Comparison of ENCODE assay signal across 1 cellular context in the genomic region with DNA sequence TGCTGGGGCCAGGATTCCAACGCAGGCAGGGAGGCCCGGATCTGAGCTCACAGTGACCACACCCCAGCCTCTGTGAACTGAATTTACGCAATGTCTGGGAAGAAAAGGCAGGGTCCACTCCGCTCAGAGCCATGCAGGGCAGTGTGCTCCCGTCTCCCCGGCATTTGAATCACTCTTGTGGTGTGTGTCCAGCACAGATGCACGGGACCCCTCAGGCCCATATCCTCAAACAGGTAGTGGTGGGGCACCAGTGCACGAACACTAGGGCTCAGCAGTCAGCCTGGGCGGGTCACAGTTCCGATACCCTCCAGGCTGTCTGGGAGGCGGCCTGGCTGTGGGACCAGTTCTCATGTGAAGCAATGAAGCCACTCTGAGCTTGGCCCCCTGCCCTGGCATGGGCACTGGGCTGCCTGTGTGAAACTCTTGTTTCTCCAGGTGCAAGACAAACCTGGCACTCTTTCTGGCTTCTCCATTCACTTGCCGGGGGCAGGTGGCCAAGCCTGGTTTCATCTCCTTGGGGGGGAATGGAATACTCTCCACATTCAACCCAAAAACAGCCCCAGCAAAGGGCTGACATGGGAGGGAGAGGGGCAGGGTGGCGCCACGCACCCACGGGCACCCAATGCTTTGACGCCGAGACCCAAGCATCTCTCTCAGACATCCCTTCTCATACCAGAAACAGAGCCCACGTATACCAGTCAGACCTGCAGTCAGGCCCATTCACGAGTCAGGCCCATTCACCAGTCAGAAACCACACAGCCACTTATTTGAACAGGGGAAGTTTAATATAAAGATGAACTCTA.
TF ChIP-seq lines count a peak whose summit lies in the region.

No MANE protein-coding gene starts in this region.

TF ChIP-seq in HepG2, 621 proteins besides CTCF, POLR2A, EP300 and RAD21 (continued from another document and continues in another):
- TF ChIP-seq ZNF850 (CRISPR knock-in tag; conservative IDR thresholded peaks at IDR 0.05) (no peak), ZNF768 (CRISPR knock-in tag; IDR thresholded peaks at IDR 0.05) (no peak), ZMYM2 (CRISPR knock-in tag; IDR thresholded peaks at IDR 0.05) (no peak), EEA1 (CRISPR knock-in tag; IDR thresholded peaks at IDR 0.05; ENCODE audit: borderline replicate concordance) (no peak), ZNF431 (CRISPR knock-in tag; IDR thresholded peaks at IDR 0.05; ENCODE audit: borderline replicate concordance, low read depth) (no peak), PRMT3 (CRISPR knock-in tag; IDR thresholded peaks at IDR 0.05; ENCODE audit: borderline replicate concordance, low read depth) (no peak), ZNF691 (CRISPR knock-in tag; IDR thresholded peaks at IDR 0.05; ENCODE audit: borderline replicate concordance, low read depth) (no peak; the same call in 1 of the 2 replicates), ZNF546 (CRISPR knock-in tag; conservative IDR thresholded peaks at IDR 0.05) (no peak), NFKB2 (CRISPR knock-in tag; IDR thresholded peaks at IDR 0.05; ENCODE audit: borderline replicate concordance) (no peak), SMAD3 (CRISPR knock-in tag; IDR thresholded peaks at IDR 0.05) (no peak), HNRNPL (IDR thresholded peaks at IDR 0.05; ENCODE audit: low read depth, low read length) (no peak), MTA3 (CRISPR knock-in tag; IDR thresholded peaks at IDR 0.05) (no peak), MAF1 (CRISPR knock-in tag; IDR thresholded peaks at IDR 0.05; ENCODE audit: borderline replicate concordance) (no peak), HOXA3 (CRISPR knock-in tag; IDR thresholded peaks at IDR 0.05) (peak; percentile 44; the same call in 1 of the 2 replicates), ZBTB38 (CRISPR knock-in tag; IDR thresholded peaks at IDR 0.05) (no peak; the same call in 1 of the 2 replicates), MED13 (CRISPR knock-in tag; IDR thresholded peaks at IDR 0.05) (no peak), ZNF292 (CRISPR knock-in tag; IDR thresholded peaks at IDR 0.05; ENCODE audit: borderline replicate concordance, low read depth) (peak; percentile 67; the same call in 1 of the 2 replicates), ZNF256 (CRISPR knock-in tag; conservative IDR thresholded peaks at IDR 0.05) (no peak), ZNF619 (CRISPR knock-in tag; IDR thresholded peaks at IDR 0.05) (peak; percentile 29; the same call in 1 of the 2 replicates), RBM22 (optimal IDR thresholded peaks at IDR 0.05; ENCODE audit: low read length) (peak; percentile 55), ZNF331 (CRISPR knock-in tag; IDR thresholded peaks at IDR 0.05) (no peak), NCOR1 (IDR thresholded peaks at IDR 0.05; ENCODE audit: borderline replicate concordance, low read length) (no peak), EHMT2 (IDR thresholded peaks at IDR 0.05; ENCODE audit: borderline replicate concordance, low read depth, low read length) (no peak), HIVEP1 (CRISPR knock-in tag; IDR thresholded peaks at IDR 0.05) (no peak; the same call in 1 of the 2 replicates), ZNF563 (CRISPR knock-in tag; IDR thresholded peaks at IDR 0.05) (no peak), FLYWCH1 (CRISPR knock-in tag; IDR thresholded peaks at IDR 0.05) (no peak), ZNF367 (CRISPR knock-in tag; IDR thresholded peaks at IDR 0.05; ENCODE audit: borderline replicate concordance) (no peak), NR2F6 (IDR thresholded peaks at IDR 0.05) (no peak), NR2F6 (CRISPR knock-in tag; IDR thresholded peaks at IDR 0.05) (peak; percentile 56; the same call in 1 of the 2 replicates), ZNF383 (CRISPR knock-in tag; IDR thresholded peaks at IDR 0.05; ENCODE audit: borderline replicate concordance) (no peak), ZNF775 (CRISPR knock-in tag; IDR thresholded peaks at IDR 0.05; ENCODE audit: borderline replicate concordance) (no peak), ZNF501 (CRISPR knock-in tag; IDR thresholded peaks at IDR 0.05) (peak; percentile 82), ZNF772 (CRISPR knock-in tag; IDR thresholded peaks at IDR 0.05) (0 out of 2 replicates have a peak, but pooled peaks have one; percentile 67), ZNF251 (CRISPR knock-in tag; IDR thresholded peaks at IDR 0.05) (no peak), RXRB (CRISPR knock-in tag; IDR thresholded peaks at IDR 0.05; ENCODE audit: borderline replicate concordance) (no peak), USF2 (IDR thresholded peaks at IDR 0.05; ENCODE audit: low read depth, low read length) (no peak), USF2 (CRISPR knock-in tag; IDR thresholded peaks at IDR 0.05; ENCODE audit: borderline replicate concordance) (no peak), HNRNPLL (IDR thresholded peaks at IDR 0.05; ENCODE audit: low read depth, low read length, poor library complexity, severe bottlenecking) (peak; percentile 30)
- TF ChIP-seq, protein P1, sequence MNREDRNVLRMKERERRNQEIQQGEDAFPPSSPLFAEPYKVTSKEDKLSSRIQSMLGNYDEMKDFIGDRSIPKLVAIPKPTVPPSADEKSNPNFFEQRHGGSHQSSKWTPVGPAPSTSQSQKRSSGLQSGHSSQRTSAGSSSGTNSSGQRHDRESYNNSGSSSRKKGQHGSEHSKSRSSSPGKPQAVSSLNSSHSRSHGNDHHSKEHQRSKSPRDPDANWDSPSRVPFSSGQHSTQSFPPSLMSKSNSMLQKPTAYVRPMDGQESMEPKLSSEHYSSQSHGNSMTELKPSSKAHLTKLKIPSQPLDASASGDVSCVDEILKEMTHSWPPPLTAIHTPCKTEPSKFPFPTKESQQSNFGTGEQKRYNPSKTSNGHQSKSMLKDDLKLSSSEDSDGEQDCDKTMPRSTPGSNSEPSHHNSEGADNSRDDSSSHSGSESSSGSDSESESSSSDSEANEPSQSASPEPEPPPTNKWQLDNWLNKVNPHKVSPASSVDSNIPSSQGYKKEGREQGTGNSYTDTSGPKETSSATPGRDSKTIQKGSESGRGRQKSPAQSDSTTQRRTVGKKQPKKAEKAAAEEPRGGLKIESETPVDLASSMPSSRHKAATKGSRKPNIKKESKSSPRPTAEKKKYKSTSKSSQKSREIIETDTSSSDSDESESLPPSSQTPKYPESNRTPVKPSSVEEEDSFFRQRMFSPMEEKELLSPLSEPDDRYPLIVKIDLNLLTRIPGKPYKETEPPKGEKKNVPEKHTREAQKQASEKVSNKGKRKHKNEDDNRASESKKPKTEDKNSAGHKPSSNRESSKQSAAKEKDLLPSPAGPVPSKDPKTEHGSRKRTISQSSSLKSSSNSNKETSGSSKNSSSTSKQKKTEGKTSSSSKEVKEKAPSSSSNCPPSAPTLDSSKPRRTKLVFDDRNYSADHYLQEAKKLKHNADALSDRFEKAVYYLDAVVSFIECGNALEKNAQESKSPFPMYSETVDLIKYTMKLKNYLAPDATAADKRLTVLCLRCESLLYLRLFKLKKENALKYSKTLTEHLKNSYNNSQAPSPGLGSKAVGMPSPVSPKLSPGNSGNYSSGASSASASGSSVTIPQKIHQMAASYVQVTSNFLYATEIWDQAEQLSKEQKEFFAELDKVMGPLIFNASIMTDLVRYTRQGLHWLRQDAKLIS (CRISPR knock-in tag; IDR thresholded peaks at IDR 0.05): no peak
- TF ChIP-seq, protein P2, sequence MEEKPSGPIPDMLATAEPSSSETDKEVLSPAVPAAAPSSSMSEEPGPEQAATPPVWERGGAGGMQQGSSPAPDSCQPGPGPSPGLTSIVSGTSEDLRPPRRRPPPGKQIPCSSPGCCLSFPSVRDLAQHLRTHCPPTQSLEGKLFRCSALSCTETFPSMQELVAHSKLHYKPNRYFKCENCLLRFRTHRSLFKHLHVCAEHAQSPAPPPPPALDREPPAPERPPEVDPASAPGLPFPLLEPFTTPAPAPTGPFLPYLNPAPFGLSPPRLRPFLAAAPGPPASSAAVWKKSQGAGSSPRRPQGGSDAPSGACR (CRISPR knock-in tag; IDR thresholded peaks at IDR 0.05): no peak
- TF ChIP-seq, protein P3, sequence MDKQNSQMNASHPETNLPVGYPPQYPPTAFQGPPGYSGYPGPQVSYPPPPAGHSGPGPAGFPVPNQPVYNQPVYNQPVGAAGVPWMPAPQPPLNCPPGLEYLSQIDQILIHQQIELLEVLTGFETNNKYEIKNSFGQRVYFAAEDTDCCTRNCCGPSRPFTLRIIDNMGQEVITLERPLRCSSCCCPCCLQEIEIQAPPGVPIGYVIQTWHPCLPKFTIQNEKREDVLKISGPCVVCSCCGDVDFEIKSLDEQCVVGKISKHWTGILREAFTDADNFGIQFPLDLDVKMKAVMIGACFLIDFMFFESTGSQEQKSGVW (CRISPR knock-in tag; IDR thresholded peaks at IDR 0.05; ENCODE audit: borderline replicate concordance): no peak; the same call in 1 of the 2 replicates
- TF ChIP-seq, protein P4, sequence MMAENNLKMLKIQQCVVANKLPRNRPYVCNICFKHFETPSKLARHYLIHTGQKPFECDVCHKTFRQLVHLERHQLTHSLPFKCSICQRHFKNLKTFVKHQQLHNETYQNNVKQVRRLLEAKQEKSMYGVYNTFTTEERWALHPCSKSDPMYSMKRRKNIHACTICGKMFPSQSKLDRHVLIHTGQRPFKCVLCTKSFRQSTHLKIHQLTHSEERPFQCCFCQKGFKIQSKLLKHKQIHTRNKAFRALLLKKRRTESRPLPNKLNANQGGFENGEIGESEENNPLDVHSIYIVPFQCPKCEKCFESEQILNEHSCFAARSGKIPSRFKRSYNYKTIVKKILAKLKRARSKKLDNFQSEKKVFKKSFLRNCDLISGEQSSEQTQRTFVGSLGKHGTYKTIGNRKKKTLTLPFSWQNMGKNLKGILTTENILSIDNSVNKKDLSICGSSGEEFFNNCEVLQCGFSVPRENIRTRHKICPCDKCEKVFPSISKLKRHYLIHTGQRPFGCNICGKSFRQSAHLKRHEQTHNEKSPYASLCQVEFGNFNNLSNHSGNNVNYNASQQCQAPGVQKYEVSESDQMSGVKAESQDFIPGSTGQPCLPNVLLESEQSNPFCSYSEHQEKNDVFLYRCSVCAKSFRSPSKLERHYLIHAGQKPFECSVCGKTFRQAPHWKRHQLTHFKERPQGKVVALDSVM (CRISPR knock-in tag; IDR thresholded peaks at IDR 0.05): peak; percentile 37; the same call in 1 of the 2 replicates
- TF ChIP-seq, protein P5, sequence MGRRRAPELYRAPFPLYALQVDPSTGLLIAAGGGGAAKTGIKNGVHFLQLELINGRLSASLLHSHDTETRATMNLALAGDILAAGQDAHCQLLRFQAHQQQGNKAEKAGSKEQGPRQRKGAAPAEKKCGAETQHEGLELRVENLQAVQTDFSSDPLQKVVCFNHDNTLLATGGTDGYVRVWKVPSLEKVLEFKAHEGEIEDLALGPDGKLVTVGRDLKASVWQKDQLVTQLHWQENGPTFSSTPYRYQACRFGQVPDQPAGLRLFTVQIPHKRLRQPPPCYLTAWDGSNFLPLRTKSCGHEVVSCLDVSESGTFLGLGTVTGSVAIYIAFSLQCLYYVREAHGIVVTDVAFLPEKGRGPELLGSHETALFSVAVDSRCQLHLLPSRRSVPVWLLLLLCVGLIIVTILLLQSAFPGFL (CRISPR knock-in tag; IDR thresholded peaks at IDR 0.05): no peak
- TF ChIP-seq, protein P6, sequence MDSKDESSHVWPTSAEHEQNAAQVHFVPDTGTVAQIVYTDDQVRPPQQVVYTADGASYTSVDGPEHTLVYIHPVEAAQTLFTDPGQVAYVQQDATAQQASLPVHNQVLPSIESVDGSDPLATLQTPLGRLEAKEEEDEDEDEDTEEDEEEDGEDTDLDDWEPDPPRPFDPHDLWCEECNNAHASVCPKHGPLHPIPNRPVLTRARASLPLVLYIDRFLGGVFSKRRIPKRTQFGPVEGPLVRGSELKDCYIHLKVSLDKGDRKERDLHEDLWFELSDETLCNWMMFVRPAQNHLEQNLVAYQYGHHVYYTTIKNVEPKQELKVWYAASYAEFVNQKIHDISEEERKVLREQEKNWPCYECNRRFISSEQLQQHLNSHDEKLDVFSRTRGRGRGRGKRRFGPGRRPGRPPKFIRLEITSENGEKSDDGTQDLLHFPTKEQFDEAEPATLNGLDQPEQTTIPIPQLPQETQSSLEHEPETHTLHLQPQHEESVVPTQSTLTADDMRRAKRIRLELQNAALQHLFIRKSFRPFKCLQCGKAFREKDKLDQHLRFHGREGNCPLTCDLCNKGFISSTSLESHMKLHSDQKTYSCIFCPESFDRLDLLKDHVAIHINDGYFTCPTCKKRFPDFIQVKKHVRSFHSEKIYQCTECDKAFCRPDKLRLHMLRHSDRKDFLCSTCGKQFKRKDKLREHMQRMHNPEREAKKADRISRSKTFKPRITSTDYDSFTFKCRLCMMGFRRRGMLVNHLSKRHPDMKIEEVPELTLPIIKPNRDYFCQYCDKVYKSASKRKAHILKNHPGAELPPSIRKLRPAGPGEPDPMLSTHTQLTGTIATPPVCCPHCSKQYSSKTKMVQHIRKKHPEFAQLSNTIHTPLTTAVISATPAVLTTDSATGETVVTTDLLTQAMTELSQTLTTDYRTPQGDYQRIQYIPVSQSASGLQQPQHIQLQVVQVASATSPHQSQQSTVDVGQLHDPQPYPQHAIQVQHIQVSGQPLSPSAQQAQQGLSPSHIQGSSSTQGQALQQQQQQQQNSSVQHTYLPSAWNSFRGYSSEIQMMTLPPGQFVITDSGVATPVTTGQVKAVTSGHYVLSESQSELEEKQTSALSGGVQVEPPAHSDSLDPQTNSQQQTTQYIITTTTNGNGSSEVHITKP (CRISPR knock-in tag; IDR thresholded peaks at IDR 0.05; ENCODE audit: low read depth): no peak
- TF ChIP-seq, protein P7, sequence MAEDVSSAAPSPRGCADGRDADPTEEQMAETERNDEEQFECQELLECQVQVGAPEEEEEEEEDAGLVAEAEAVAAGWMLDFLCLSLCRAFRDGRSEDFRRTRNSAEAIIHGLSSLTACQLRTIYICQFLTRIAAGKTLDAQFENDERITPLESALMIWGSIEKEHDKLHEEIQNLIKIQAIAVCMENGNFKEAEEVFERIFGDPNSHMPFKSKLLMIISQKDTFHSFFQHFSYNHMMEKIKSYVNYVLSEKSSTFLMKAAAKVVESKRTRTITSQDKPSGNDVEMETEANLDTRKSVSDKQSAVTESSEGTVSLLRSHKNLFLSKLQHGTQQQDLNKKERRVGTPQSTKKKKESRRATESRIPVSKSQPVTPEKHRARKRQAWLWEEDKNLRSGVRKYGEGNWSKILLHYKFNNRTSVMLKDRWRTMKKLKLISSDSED (CRISPR knock-in tag; IDR thresholded peaks at IDR 0.05): no peak
